9 cellular contexts compared by ENCODE assay signal in the genomic region with DNA sequence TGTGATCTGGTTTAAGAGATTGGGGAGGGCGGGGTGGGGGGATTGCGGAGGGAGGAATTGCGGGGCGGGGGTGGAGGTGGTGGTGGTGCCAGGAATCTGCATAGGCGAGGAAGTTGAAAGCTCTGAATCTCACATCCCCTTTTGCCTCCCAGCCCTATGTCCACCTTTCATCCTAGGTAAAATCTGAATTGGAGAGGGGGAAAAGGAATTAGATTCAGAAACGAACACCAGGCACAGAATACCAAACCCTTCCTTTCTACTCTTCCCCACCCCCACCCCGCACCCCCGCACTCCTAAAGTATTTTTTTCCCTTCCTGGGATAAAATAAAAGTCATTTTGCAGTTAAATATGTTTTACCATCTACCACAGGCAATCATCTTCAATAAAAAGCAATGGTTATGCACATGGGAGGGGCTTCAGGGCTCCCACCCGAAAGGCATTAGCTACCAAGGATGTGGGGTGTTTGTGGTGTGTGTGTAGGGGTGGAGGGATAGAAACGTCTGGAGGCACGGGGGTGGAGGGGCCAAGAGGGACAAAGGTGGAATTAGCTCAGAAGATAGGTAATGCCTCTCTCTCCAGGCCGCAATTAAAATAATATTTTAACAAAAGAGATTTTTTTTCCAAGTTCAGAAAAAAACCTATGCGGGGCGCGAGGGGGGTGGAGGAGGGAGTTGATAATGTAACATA. TPM values are rescaled to one million over a fixed set of nuclear protein-coding genes. Genes with fewer than 3 reads are reported as not detected.
DNase-seq lines count a peak whose midpoint lies in the region; ATAC-seq and TF ChIP-seq lines count a peak whose summit lies in the region.
"Had no signal": no experiment of that assay in that cellular context is flagged by ENCODE, and none has a peak within 500 bp of the region (broad histone marks: within the 10 kb centered on the region; RNA-seq: fewer than 3 reads in every experiment).

No MANE protein-coding gene starts in this region.

- H3K4me1 ChIP-seq in thyroid gland, result peaks cover 29 to 51% of the 10 kb centered on the region in 2 donors

- no peaks in the 10 kb centered on the region for H3K27me3 ChIP-seq in thyroid gland

- WGBS in thyroid gland, 2 donors, result 3% methylated on average over 15 of the region's 15 CpGs

- no peak for DNase-seq in activated T-cell treated with anti-CD3 and anti-CD28 coated beads, Interleukin-2, amount 50 U/mL, for 4 hours
- no peak for DNase-seq in activated T-cell treated with anti-CD3 and anti-CD28 coated beads for 4 hours
- DNase-seq in islet precursor cell, result peak; percentile 38
- DNase-seq in thyroid gland, result no peak
- DNase-seq in ecto neural progenitor cell (ENCODE audit: low spot score), result no peak
- no peak for DNase-seq in SW480 (ENCODE audit: low spot score)
- DNase-seq in activated naive CD4-positive, alpha-beta T cell (lab: John Stamatoyannopoulos, UW), result no peak

- no peaks in the 10 kb centered on the region for H3K36me3 Mint-ChIP-seq in activated T-cell treated with anti-CD3 and anti-CD28 coated beads, Interleukin-2, amount 50 U/mL, for 4 hours (ENCODE audit: insufficient read depth)
- no peaks in the 10 kb centered on the region for H3K36me3 Mint-ChIP-seq in activated T-helper 17 cell treated with anti-CD3 and anti-CD28 coated beads, Interleukin-2, amount 50 U/mL, for 72 hours (ENCODE audit: low read depth)

- H3K27ac Mint-ChIP-seq in activated T-helper 17 cell treated with anti-CD3 and anti-CD28 coated beads, Interleukin-2, amount 50 U/mL, for 72 hours, result no peak overlapping the region

- TF ChIP-seq CTCF in thyroid gland (IDR thresholded peaks at IDR 0.05), result no peak

- no peaks in the 10 kb centered on the region for H3K9me3 Mint-ChIP-seq in activated T-cell treated with anti-CD3 and anti-CD28 coated beads, Interleukin-2, amount 50 U/mL, for 4 hours
- no peaks in the 10 kb centered on the region for H3K9me3 Mint-ChIP-seq in activated T-helper 17 cell treated with anti-CD3 and anti-CD28 coated beads, Interleukin-2, amount 50 U/mL, for 72 hours

- no peak for TF ChIP-seq POLR2A in thyroid gland (IDR thresholded peaks at IDR 0.05)

- peaks cover 26% of the 10 kb centered on the region for H3K4me1 Mint-ChIP-seq in activated T-cell treated with anti-CD3 and anti-CD28 coated beads, Interleukin-2, amount 50 U/mL, for 4 hours (ENCODE audit: low read depth)
- peaks cover 6% of the 10 kb centered on the region for H3K4me1 Mint-ChIP-seq in activated T-helper 17 cell treated with anti-CD3 and anti-CD28 coated beads, Interleukin-2, amount 50 U/mL, for 72 hours

- H3K27ac ChIP-seq in thyroid gland, result peak overlapping the region; percentile 83 to 94 (median 86)

- intact Hi-C loops in thyroid gland (cut with DNase I), result loop anchor here (10.0 kb wide), 2 partner anchors 471 to 671 kb away; no protein-coding TSS in a partner anchor

- no peak for ATAC-seq in activated T-cell treated with anti-CD3 and anti-CD28 coated beads, Interleukin-2, amount 50 U/mL, for 4 hours
- ATAC-seq in activated T-helper 17 cell treated with anti-CD3 and anti-CD28 coated beads, Interleukin-2, amount 50 U/mL, for 72 hours (replicated peaks), result no peak

- H3K4me3 ChIP-seq in thyroid gland (replicated peaks in 1 of 3), result peak overlapping the region; percentile 72 to 81 (median 75)

- peaks cover 7 to 11% of the 10 kb centered on the region in 2 donors for H3K36me3 ChIP-seq in thyroid gland

- H3K9me3 ChIP-seq in thyroid gland, result no peaks in the 10 kb centered on the region

- peak overlapping the region; percentile 59 for H3K4me3 Mint-ChIP-seq in activated T-cell treated with anti-CD3 and anti-CD28 coated beads, Interleukin-2, amount 50 U/mL, for 4 hours
- peak overlapping the region; percentile 71 for H3K4me3 Mint-ChIP-seq in activated T-helper 17 cell treated with anti-CD3 and anti-CD28 coated beads, Interleukin-2, amount 50 U/mL, for 72 hours

- H3K27me3 Mint-ChIP-seq in activated T-cell treated with anti-CD3 and anti-CD28 coated beads, Interleukin-2, amount 50 U/mL, for 4 hours (ENCODE audit: low read depth), result peaks cover 78% of the 10 kb centered on the region
- H3K27me3 Mint-ChIP-seq in activated T-helper 17 cell treated with anti-CD3 and anti-CD28 coated beads, Interleukin-2, amount 50 U/mL, for 72 hours, result peaks cover 73% of the 10 kb centered on the region

RNA-seq across cellular contexts. Expression of a gene that starts 1.8 kb away (rescaled TPM):
- total RNA-seq in activated T-cell treated with anti-CD3 and anti-CD28 coated beads, Interleukin-2, amount 50 U/mL, for 4 hours, result 1 to 10 TPM; 1.8 to 2.7 (median 2.4) TPM
- not detected for total RNA-seq in activated T-helper 17 cell treated with anti-CD3 and anti-CD28 coated beads, Interleukin-2, amount 50 U/mL, for 72 hours
- 1,000 to 10,000 TPM in 1 of 4 donors, 100 to 1,000 TPM in 3; 704 to 1,519 (median 952) TPM for total RNA-seq in thyroid gland
- total RNA-seq: T-helper 2 cell treated with Interferon-gamma antibody and Interleukin-4, amounts not matched to agents 100 ng/mL and 5 ng/mL, for 36 hours had no signal

Comparison
In these comparisons a context has a peak if more than half of its experiments do, and no peak if none do; other contexts are left out.
1. RNA of a gene that starts 1.8 kb away (total RNA-seq): 704 to 1,519 TPM in thyroid gland; 1.8 to 2.7 TPM in activated T-cell treated with anti-CD3 and anti-CD28 coated beads, Interleukin-2, amount 50 U/mL, for 4 hours and not detected in activated T-helper 17 cell treated with anti-CD3 and anti-CD28 coated beads, Interleukin-2, amount 50 U/mL, for 72 hours; every median in the first group is over 100 times any median in the second.